Comparison of ENCODE assay signal across 24 cellular contexts in the genomic region with DNA sequence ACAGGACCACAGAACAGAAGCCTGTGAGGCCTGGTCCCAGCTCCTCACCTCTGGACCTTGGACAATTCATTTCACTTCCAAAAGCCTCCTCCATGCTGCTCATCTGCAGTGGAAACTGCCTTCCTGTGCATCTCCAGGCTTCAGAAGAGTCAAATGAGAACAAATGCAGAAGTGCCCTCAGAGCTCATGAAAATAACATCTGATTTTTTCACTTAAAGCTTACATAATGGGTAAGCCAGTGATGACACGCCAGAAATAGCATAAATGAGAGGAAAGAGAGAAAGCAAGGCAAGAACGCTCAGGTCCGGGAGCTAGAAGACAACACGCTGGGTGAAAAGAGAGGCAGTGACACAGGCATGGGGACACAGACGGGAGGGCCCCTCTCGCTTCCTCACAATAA.
"Had no signal": no experiment of that assay in that cellular context is flagged by ENCODE, and none has a peak within 500 bp of the region (broad histone marks: within the 10 kb centered on the region; RNA-seq: fewer than 3 reads in every experiment).

No MANE protein-coding gene starts in this region.

- H3K9me3 ChIP-seq: body of pancreas, esophagus muscularis mucosa, gastrocnemius medialis, left lung, thyroid gland, upper lobe of right lung had no signal

- H3K9me3 Mint-ChIP-seq: activated naive CD8-positive, alpha-beta T cell treated with anti-CD3 and anti-CD28 coated beads, Interleukin-2, amount 50 U/mL, for 24 hours; activated T-helper 1 cell treated with anti-CD3 and anti-CD28 coated beads, Interleukin-12 subunit alpha, Interleukin-12 subunit beta, Interleukin-2, Interleukin-4 antibody, amounts not matched to agents 30 ng/mL and 10 ng/mL and 1 ng/mL, durations not matched to agents 14 hours and 24 hours and 36 hours; neural crest cell had no signal

- DNase-seq: activated CD4-positive, alpha-beta T cell treated with anti-CD3 and anti-CD28 coated beads for 1 hour; activated CD4-positive, alpha-beta T cell treated with anti-CD3 and anti-CD28 coated beads, Interleukin-2, amount 50 U/mL, for 1 hour; activated CD8-positive, alpha-beta T cell treated with anti-CD3 and anti-CD28 coated beads, Interleukin-2, amount 10 ng/mL, durations not matched to agents 7 days and 5 days; activated gamma-delta T cell; activated naive CD4-positive, alpha-beta T cell treated with anti-CD3 and anti-CD28 coated beads, Interleukin-2, amount 50 U/mL, for 16 hours; activated naive CD8-positive, alpha-beta T cell treated with anti-CD3 and anti-CD28 coated beads, Interleukin-2, amount 50 U/mL, for 24 hours; anterior cingulate cortex; body of pancreas; effector memory CD8-positive, alpha-beta T cell; gastrocnemius medialis; hippocampal formation; kidney glomerular epithelial cell; left lung; naive B cell; occipital lobe; stimulated activated CD4-positive, alpha-beta T cell treated with anti-CD3 and anti-CD28 coated beads, Interleukin-4, amount 100 ng/mL, for 24 hours; stimulated activated naive CD8-positive, alpha-beta T cell treated with anti-CD3 and anti-CD28 coated beads, Interleukin-15, Interleukin-2, amounts not matched to agents 100 U/mL and 50 U/mL, for 24 hours; T-helper 17 cell; thyroid gland; upper lobe of right lung had no signal

- H3K4me3 ChIP-seq: body of pancreas, esophagus muscularis mucosa, gastrocnemius medialis, left lung, lung, thyroid gland, upper lobe of right lung had no signal

- H3K4me3 Mint-ChIP-seq: activated CD8-positive, alpha-beta T cell treated with anti-CD3 and anti-CD28 coated beads, Interleukin-2, amount 10 ng/mL, durations not matched to agents 7 days and 5 days; activated naive CD8-positive, alpha-beta T cell treated with anti-CD3 and anti-CD28 coated beads, Interleukin-2, amount 50 U/mL, for 24 hours; activated T-helper 1 cell treated with anti-CD3 and anti-CD28 coated beads, Interleukin-12 subunit alpha, Interleukin-12 subunit beta, Interleukin-2, Interleukin-4 antibody, amounts not matched to agents 30 ng/mL and 10 ng/mL and 1 ng/mL, durations not matched to agents 14 hours and 24 hours and 36 hours; effector memory CD8-positive, alpha-beta T cell; naive B cell; neural crest cell; T-helper 17 cell had no signal

- ATAC-seq: activated CD8-positive, alpha-beta T cell treated with anti-CD3 and anti-CD28 coated beads, Interleukin-2, amount 10 ng/mL, durations not matched to agents 7 days and 5 days; activated naive CD8-positive, alpha-beta T cell treated with anti-CD3 and anti-CD28 coated beads, Interleukin-2, amount 50 U/mL, for 24 hours; body of pancreas; effector memory CD8-positive, alpha-beta T cell; gastrocnemius medialis; left lung; stimulated activated naive CD8-positive, alpha-beta T cell treated with anti-CD3 and anti-CD28 coated beads, Interleukin-15, Interleukin-2, amounts not matched to agents 100 U/mL and 50 U/mL, for 24 hours; T-helper 17 cell; upper lobe of right lung had no signal

- H3K4me1 Mint-ChIP-seq: activated naive CD8-positive, alpha-beta T cell treated with anti-CD3 and anti-CD28 coated beads, Interleukin-2, amount 50 U/mL, for 24 hours; naive B cell; T-helper 17 cell had no signal

- H3K27me3 ChIP-seq: body of pancreas, esophagus muscularis mucosa, gastrocnemius medialis, left lung, thyroid gland, upper lobe of right lung had no signal

- H3K36me3 ChIP-seq: esophagus muscularis mucosa, gastrocnemius medialis, left lung, thyroid gland, upper lobe of right lung had no signal

- H3K36me3 Mint-ChIP-seq: naive B cell had no signal

- H3K27ac Mint-ChIP-seq: activated CD8-positive, alpha-beta T cell treated with anti-CD3 and anti-CD28 coated beads, Interleukin-2, amount 10 ng/mL, durations not matched to agents 7 days and 5 days; activated naive CD8-positive, alpha-beta T cell treated with anti-CD3 and anti-CD28 coated beads, Interleukin-2, amount 50 U/mL, for 24 hours; activated T-helper 1 cell treated with anti-CD3 and anti-CD28 coated beads, Interleukin-12 subunit alpha, Interleukin-12 subunit beta, Interleukin-2, Interleukin-4 antibody, amounts not matched to agents 30 ng/mL and 10 ng/mL and 1 ng/mL, durations not matched to agents 14 hours and 24 hours and 36 hours; effector memory CD8-positive, alpha-beta T cell; naive B cell; T-helper 17 cell had no signal
